Comparison of ENCODE assay signal across 8 cellular contexts in genomic region chr7:3028071-3028766, GRCh38. TPM values are rescaled to one million over a fixed set of nuclear protein-coding genes. Genes with fewer than 3 reads are reported as not detected.
A peak's percentile ranks its signal among the peaks of the same experiment; 100 is the strongest.
DNase-seq lines count a peak whose midpoint lies in the region; ATAC-seq lines count a peak whose summit lies in the region.

No MANE protein-coding gene starts in this region.

- H3K9me3 ChIP-seq in MG63 = 0 out of 2 replicates have a peak, but pooled peaks cover 7% of the 10 kb centered on the region

- H3K36me3 Mint-ChIP-seq in activated T-helper 17 cell treated with anti-CD3 and anti-CD28 coated beads, Interleukin-2, amount 50 U/mL, for 72 hours (ENCODE audit: low read depth) = peaks cover 94% of the 10 kb centered on the region

- no peak overlapping the region for H3K4me3 ChIP-seq in MG63

- no peaks in the 10 kb centered on the region for H3K27me3 ChIP-seq in MG63

- H3K4me3 Mint-ChIP-seq in activated T-helper 17 cell treated with anti-CD3 and anti-CD28 coated beads, Interleukin-2, amount 50 U/mL, for 72 hours = peak overlapping the region; percentile 77

- H3K36me3 ChIP-seq in MG63 = no peaks in the 10 kb centered on the region

- peak overlapping the region; percentile 99 for H3K27ac Mint-ChIP-seq in activated T-helper 17 cell treated with anti-CD3 and anti-CD28 coated beads, Interleukin-2, amount 50 U/mL, for 72 hours

- H3K4me1 Mint-ChIP-seq in activated T-helper 17 cell treated with anti-CD3 and anti-CD28 coated beads, Interleukin-2, amount 50 U/mL, for 72 hours = peaks cover 51% of the 10 kb centered on the region

- H3K27me3 Mint-ChIP-seq in activated T-helper 17 cell treated with anti-CD3 and anti-CD28 coated beads, Interleukin-2, amount 50 U/mL, for 72 hours = no peaks in the 10 kb centered on the region

- H3K9me3 Mint-ChIP-seq in activated T-helper 17 cell treated with anti-CD3 and anti-CD28 coated beads, Interleukin-2, amount 50 U/mL, for 72 hours = no peaks in the 10 kb centered on the region

- ATAC-seq in activated T-helper 17 cell treated with anti-CD3 and anti-CD28 coated beads, Interleukin-2, amount 50 U/mL, for 72 hours (replicated peaks) = peak; percentile 98

- DNase-seq in MG63 (peak; percentile 62), iris pigment epithelial cell (ENCODE audit: low read depth) (peak; percentile 74), UCSD-AML1 (lab: John Stamatoyannopoulos, UW; ENCODE audit: unreplicated experiment) (no peak), MV-4-11 (lab: John Stamatoyannopoulos, UW) (no peak), NCI-H524 treated with DMSO at 0.1 percent for 48 hours (lab: John Stamatoyannopoulos, UW) (no peak), dedifferentiated amniotic fluid mesenchymal stem cell (ENCODE audit: extremely low spot score) (no peak)
- peak; percentile 38 to 56 for DNase-seq in stimulated activated CD8-positive, alpha-beta memory T cell treated with anti-CD3 and anti-CD28 coated beads, Interleukin-15, amount 100 ng/mL, for 48 hours (ENCODE audit: low read depth in 2 of 2)

RNA-seq across cellular contexts. Expression of gene CARD11, which starts 15.4 kb away (rescaled TPM):
- total RNA-seq in MG63 (2014; rRNA removed; shearing (Covaris generic); ENCODE audit: low replicate concordance) = not detected in 2 replicates
- total RNA-seq in activated T-helper 17 cell treated with anti-CD3 and anti-CD28 coated beads, Interleukin-2, amount 50 U/mL, for 72 hours = 100 to 1,000 TPM in 1 of 2 donors, 10 to 100 TPM in 1; 98.7 to 112 TPM

Comparison
In these comparisons a context has a peak if more than half of its experiments do, and no peak if none do; other contexts are left out.
1. DNase-seq: peak in MG63 (single experiment), iris pigment epithelial cell (single experiment) and stimulated activated CD8-positive, alpha-beta memory T cell treated with anti-CD3 and anti-CD28 coated beads, Interleukin-15, amount 100 ng/mL, for 48 hours (2 of 2); none in UCSD-AML1 (single experiment), MV-4-11 (single experiment), NCI-H524 treated with DMSO at 0.1 percent for 48 hours (single experiment) and dedifferentiated amniotic fluid mesenchymal stem cell (single experiment).
2. RNA of gene CARD11, which starts 15.4 kb away (total RNA-seq): 98.7 to 112 TPM in activated T-helper 17 cell treated with anti-CD3 and anti-CD28 coated beads, Interleukin-2, amount 50 U/mL, for 72 hours; not detected in MG63; every median in the first group is over 10 times any median in the second.